Comparison of ENCODE assay signal across 19 cellular contexts in the genomic region with DNA sequence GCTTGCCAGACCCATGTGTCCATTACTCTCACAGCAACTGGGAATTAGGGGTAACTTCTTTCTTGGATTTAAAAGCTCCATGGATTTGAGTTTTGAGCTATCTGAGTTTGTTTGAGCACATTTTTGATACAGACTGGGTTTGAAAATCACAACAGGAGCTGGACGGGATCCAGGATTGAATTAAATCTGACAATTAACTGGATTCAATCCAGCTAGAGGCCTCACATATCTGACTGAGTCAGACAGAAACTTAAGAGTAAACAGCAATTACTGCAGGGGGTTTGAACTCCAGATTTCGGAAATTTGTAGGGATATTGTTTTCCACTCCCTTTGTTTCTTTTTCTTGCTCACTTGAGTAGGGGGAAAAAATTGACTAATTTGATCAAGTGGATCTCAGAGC.
DNase-seq lines count a peak whose midpoint lies in the region; ATAC-seq and TF ChIP-seq lines count a peak whose summit lies in the region.
"Had no signal": no experiment of that assay in that cellular context is flagged by ENCODE, and none has a peak within 500 bp of the region (broad histone marks: within the 10 kb centered on the region; RNA-seq: fewer than 3 reads in every experiment).

No MANE protein-coding gene starts in this region.

- H3K4ac ChIP-seq in neuronal stem cell (ENCODE audit: low read length), result no peak overlapping the region

- H2BK12ac ChIP-seq in neuronal stem cell (ENCODE audit: low read length), result no peak overlapping the region

- no peak overlapping the region for H3K4me3 ChIP-seq in adipocyte (ENCODE audit: low read length)
- no peak overlapping the region for H3K4me3 ChIP-seq in neuronal stem cell (ENCODE audit: low read length in 2 of 2)
- H3K4me3 ChIP-seq in heart left ventricle, result no peak overlapping the region
- H3K4me3 ChIP-seq: MG63, psoas muscle, spleen had no signal

- no peaks in the 10 kb centered on the region for H3K79me1 ChIP-seq in neuronal stem cell (ENCODE audit: low read depth, low read length)

- H2BK5ac ChIP-seq in neuronal stem cell (ENCODE audit: low read length), result no peak overlapping the region

- H3K4me2 ChIP-seq in neuronal stem cell (ENCODE audit: insufficient read depth, low read length, poor library complexity, severe bottlenecking), result no peak overlapping the region

- H3K23ac ChIP-seq in neuronal stem cell (ENCODE audit: low read depth, low read length, poor library complexity), result no peak overlapping the region

- H3K4me1 ChIP-seq in adipocyte (ENCODE audit: control insufficient read depth, insufficient read depth, low read length) (no peaks in the 10 kb centered on the region), neuronal stem cell (ENCODE audit: control insufficient read depth in 2 of 2, insufficient read depth in 1 of 2, low read depth in 1 of 2, low read length in 2 of 2) (no peaks in the 10 kb centered on the region), heart left ventricle (no peaks in the 10 kb centered on the region)
- H3K4me1 ChIP-seq: psoas muscle, spleen had no signal

- H2AK5ac ChIP-seq in neuronal stem cell (ENCODE audit: low read depth, low read length), result no peak overlapping the region

- peak; percentile 40 for DNase-seq in NCI-H1694 (lab: John Stamatoyannopoulos, UW)
- peak; percentile 52 for DNase-seq in adipocyte (ENCODE audit: low read depth)
- DNase-seq in neuronal stem cell (ENCODE audit: low spot score), result no peak
- no peak for DNase-seq in left lobe of liver (ENCODE audit: low spot score)
- DNase-seq in NCI-H510A treated with DMSO at 0.1 percent for 48 hours (lab: John Stamatoyannopoulos, UW), result no peak
- DNase-seq in heart left ventricle, result no peak
- DNase-seq: activated CD4-positive, alpha-beta T cell treated with anti-CD3 and anti-CD28 coated beads, Interleukin-2, amount 10 ng/mL, durations not matched to agents 24 days and 14 days; activated CD8-positive, alpha-beta memory T cell treated with anti-CD3 and anti-CD28 coated beads, Interleukin-2, amount 50 U/mL, for 48 hours; activated gamma-delta T cell; endodermal cell; mammary epithelial cell; MG63; NCI-H1930; NCI-H526 treated with DMSO at 0.1 percent for 48 hours; psoas muscle; spleen had no signal

- no peak overlapping the region for H3K14ac ChIP-seq in neuronal stem cell (ENCODE audit: low read length)

- H4K8ac ChIP-seq in neuronal stem cell (ENCODE audit: low read depth, low read length), result no peak overlapping the region

- H2BK15ac ChIP-seq in neuronal stem cell (ENCODE audit: low read length), result no peak overlapping the region

- H3K27me3 ChIP-seq in adipocyte (replicated peaks; ENCODE audit: control insufficient read depth, insufficient read depth, low read length) (no peaks in the 10 kb centered on the region), neuronal stem cell (ENCODE audit: control insufficient read depth in 3 of 3, insufficient read depth in 3 of 3, low read depth in 1 of 3, low read length in 3 of 3) (no peaks in the 10 kb centered on the region), heart left ventricle (no peaks in the 10 kb centered on the region)
- H3K27me3 ChIP-seq: MG63, spleen had no signal

- TF ChIP-seq CTCF in heart left ventricle (IDR thresholded peaks at IDR 0.05), result no peak

- H3K36me3 ChIP-seq in adipocyte (ENCODE audit: control insufficient read depth, insufficient read depth, low read length, severe bottlenecking) (no peaks in the 10 kb centered on the region), neuronal stem cell (replicated peaks in 1 of 2; ENCODE audit: control insufficient read depth in 2 of 2, insufficient read depth in 2 of 2, low read length in 2 of 2) (no peaks in the 10 kb centered on the region), heart left ventricle (no peaks in the 10 kb centered on the region)
- H3K36me3 ChIP-seq: MG63, spleen had no signal

- TF ChIP-seq POLR2A in heart left ventricle (IDR thresholded peaks at IDR 0.05), result no peak

- WGBS in neuronal stem cell (ENCODE audit: extremely low coverage in 2 of 2, insufficient read length in 2 of 2, insufficient replicate concordance in 1 of 2), 2 donors, result no CpG with 5 or more reads among the region's 2 CpGs
- WGBS in heart left ventricle, 4 donors, result 30 to 56% (median 45%) methylated on average over 2 of the region's 2 CpGs

- no peak overlapping the region for H4K91ac ChIP-seq in neuronal stem cell (ENCODE audit: low read depth, low read length, poor library complexity)

- peak overlapping the region; percentile 33 for H2AFZ ChIP-seq in neuronal stem cell (ENCODE audit: low read length)

- H3K27ac ChIP-seq in neuronal stem cell (replicated peaks; ENCODE audit: low read length) (no peak overlapping the region), heart left ventricle (no peak overlapping the region)
- H3K27ac ChIP-seq: psoas muscle, spleen had no signal

- intact Hi-C loops in heart left ventricle (cut with DNase I), result no loop called here

- H3K9ac ChIP-seq in adipocyte (ENCODE audit: low read length), result no peak overlapping the region
- no peak overlapping the region for H3K9ac ChIP-seq in neuronal stem cell (ENCODE audit: low read depth, low read length, poor library complexity)

- no peak overlapping the region for H2BK120ac ChIP-seq in neuronal stem cell (ENCODE audit: low read depth, low read length)

- ATAC-seq in GM18868 (IDR thresholded peaks at IDR 0.05; ENCODE audit: unreplicated experiment) (peak; percentile 6), left lobe of liver (no peak), heart left ventricle (no peak)
- ATAC-seq: natural killer cell treated with Interleukin-12 subunit alpha and Interleukin-12 subunit beta and Interleukin-15 and Interleukin-18, amount 100 ng/mL, for 72 hours; Panc1; psoas muscle had no signal

- no peak overlapping the region for H3K18ac ChIP-seq in neuronal stem cell (ENCODE audit: low read length)

- H3K9me3 ChIP-seq in adipocyte (ENCODE audit: control insufficient read depth, low read length), result no peaks in the 10 kb centered on the region
- no peaks in the 10 kb centered on the region for H3K9me3 ChIP-seq in neuronal stem cell (replicated peaks in 1 of 2; ENCODE audit: control insufficient read depth in 2 of 2, insufficient read depth in 1 of 2, low read depth in 1 of 2, low read length in 2 of 2)
- H3K9me3 ChIP-seq in heart left ventricle, result peaks cover 0 to 10% (median 0%) of the 10 kb centered on the region in 12 donors
- H3K9me3 ChIP-seq: MG63, psoas muscle had no signal

Comparison
In these comparisons a context has a peak if more than half of its experiments do, and no peak if none do; other contexts are left out.
1. DNase-seq: peak in NCI-H1694 (single experiment) and adipocyte (single experiment); none in neuronal stem cell (single experiment), left lobe of liver (single experiment), NCI-H510A treated with DMSO at 0.1 percent for 48 hours (single experiment) and heart left ventricle (0 of 5).